Comparison of ENCODE assay signal across 8 cellular contexts in the genomic region with DNA sequence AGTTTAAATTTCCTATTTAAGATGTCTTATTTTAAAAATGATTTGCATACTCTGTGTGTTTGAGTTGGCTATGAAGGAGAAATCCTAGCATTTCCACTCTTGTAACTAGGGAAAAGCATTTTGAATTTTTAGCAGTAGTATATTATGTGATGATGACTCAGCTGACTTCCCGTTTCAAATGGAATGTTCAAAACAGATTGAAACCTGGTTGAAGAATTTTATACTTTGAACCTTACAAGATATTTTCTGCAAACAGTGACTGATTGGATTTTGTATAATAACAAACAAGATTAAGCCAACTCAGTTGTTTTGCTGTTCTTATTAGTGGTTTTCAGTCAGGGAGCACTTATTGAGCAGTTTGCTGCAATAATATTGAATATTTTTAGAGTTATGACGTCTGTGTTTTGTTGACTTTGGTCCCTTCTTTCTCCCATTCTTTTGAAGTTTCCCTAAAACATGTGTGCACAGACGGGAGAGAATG. TPM values are rescaled to one million over a fixed set of nuclear protein-coding genes. Genes with fewer than 3 reads are reported as not detected.
DNase-seq lines count a peak whose midpoint lies in the region; ATAC-seq and TF ChIP-seq lines count a peak whose summit lies in the region.

No MANE protein-coding gene starts in this region.

- H3K4me2 ChIP-seq in osteoblast (ENCODE audit: insufficient read depth, low read length): peak overlapping the region; percentile 76

- no peak overlapping the region for H2AFZ ChIP-seq in osteoblast (ENCODE audit: low read length)

- BruUV-seq in Panc1 (replicated peaks; lab: Mats Ljungman, UMichigan): no TSS peak

- H3K27ac ChIP-seq in Panc1 (ENCODE audit: low read length) (peak overlapping the region; percentile 58), esophagus muscularis mucosa (replicated peaks in 1 of 4) (peak overlapping the region; percentile 91 to 94 (median 94)), osteoblast (ENCODE audit: low read depth, low read length) (peak overlapping the region; percentile 71)

- in situ Hi-C loops in Panc1 (cut with HindIII; ENCODE audit: low pct_unique_long_range_greater_than_20kb, low sequenced_read_pairs): no loop called here

- TF ChIP-seq CTCF in Panc1 (IDR thresholded peaks at IDR 0.05) (no peak), esophagus muscularis mucosa (IDR thresholded peaks at IDR 0.05) (no peak), osteoblast (IDR thresholded peaks at IDR 0.05; ENCODE audit: extremely low read depth, low read depth, low read length) (no peak)

- H3K4me3 ChIP-seq in Panc1 (ENCODE audit: low read depth in 2 of 2, low read length in 2 of 2) (no peak overlapping the region), esophagus muscularis mucosa (peak overlapping the region in 3 of 4 donors; percentile 16 to 28 (median 17)), osteoblast (ENCODE audit: insufficient read depth, low read length) (peak overlapping the region; percentile 25)

- CTCF ChIA-PET in Panc1 (lab: Charles Lee): interaction anchor here (0.5 to 0.6 kb wide), 2 partner anchors 36 to 394 kb away, joined by 5 to 7 read pairs; no protein-coding TSS in a partner anchor

- ATAC-seq in Panc1: peak; percentile 42; the same call in 1 of the 2 replicates
- no peak for ATAC-seq in HG02870 (IDR thresholded peaks at IDR 0.05; ENCODE audit: unreplicated experiment)

- H3K36me3 ChIP-seq in Panc1 (ENCODE audit: control insufficient read depth, insufficient read depth, low read length) (no peaks in the 10 kb centered on the region), esophagus muscularis mucosa (peaks cover 0 to 8% (median 7%) of the 10 kb centered on the region in 4 donors), osteoblast (ENCODE audit: insufficient read depth, low read length) (peaks cover 18% of the 10 kb centered on the region)

- no peak for TF ChIP-seq EP300 in esophagus muscularis mucosa (IDR thresholded peaks at IDR 0.05)

- DNase-seq in Ammon's horn (ENCODE audit: low spot score) (peak; percentile 13), Panc1 (ENCODE audit: low read depth, low spot score) (no peak), esophagus muscularis mucosa (ENCODE audit: extremely low spot score) (no peak), osteoblast (ENCODE audit: insufficient read length, low spot score, missing footprints) (peak; percentile 65), ureter (ENCODE audit: low spot score) (no peak), NCI-H2171 (lab: John Stamatoyannopoulos, UW) (no peak), NCI-H345 (lab: John Stamatoyannopoulos, UW) (no peak)

- intact Hi-C loops in Panc1 (cut with micrococcal nuclease; ENCODE audit: unreplicated experiment) (loop anchor here (10.0 kb wide), 1 partner anchor 153 kb away; no protein-coding TSS in a partner anchor), esophagus muscularis mucosa (cut with DNase I) (loop anchor here (5.0 to 10.0 kb wide), 2 partner anchors 40 to 73 kb away; no protein-coding TSS in a partner anchor)

- H3K9me3 ChIP-seq in Panc1 (ENCODE audit: control insufficient read depth, insufficient read depth, low read depth, low read length): no peaks in the 10 kb centered on the region
- no peaks in the 10 kb centered on the region for H3K9me3 ChIP-seq in esophagus muscularis mucosa
- no peaks in the 10 kb centered on the region for H3K9me3 ChIP-seq in osteoblast (ENCODE audit: low read depth, low read length)

- H3K27me3 ChIP-seq in Panc1 (ENCODE audit: control insufficient read depth, insufficient read depth, low read length): no peaks in the 10 kb centered on the region
- H3K27me3 ChIP-seq in esophagus muscularis mucosa: no peaks in the 10 kb centered on the region
- no peaks in the 10 kb centered on the region for H3K27me3 ChIP-seq in osteoblast (ENCODE audit: insufficient read depth, low read length)

- H4K20me1 ChIP-seq in osteoblast (ENCODE audit: insufficient read depth, low read length): peaks cover 78% of the 10 kb centered on the region

- TF ChIP-seq POLR2A in esophagus muscularis mucosa (IDR thresholded peaks at IDR 0.05; ENCODE audit: low read depth): no peak

- 8% methylated on average over 3 of the region's 3 CpGs for WGBS in esophagus muscularis mucosa

- peaks cover 95% of the 10 kb centered on the region for H3K79me2 ChIP-seq in osteoblast (ENCODE audit: insufficient read depth, low read length)

- H3K4me1 ChIP-seq in Panc1 (ENCODE audit: control insufficient read depth, insufficient read depth, low read length) (peaks cover 51% of the 10 kb centered on the region), esophagus muscularis mucosa (peaks cover 92 to 100% (median 99%) of the 10 kb centered on the region in 4 donors), osteoblast (ENCODE audit: insufficient read depth, low read length) (peaks cover 35% of the 10 kb centered on the region)

- POLR2A ChIA-PET in Panc1 (lab: Charles Lee): no interaction called here

RNA-seq across cellular contexts. Expression of a gene that starts 8.0 kb away (rescaled TPM):
- total RNA-seq in Panc1 (2021; ENCODE audit: unreplicated experiment) (53.6 TPM), esophagus muscularis mucosa (10 to 100 TPM; 44.1 to 50.7 (median 46.4) TPM), osteoblast (38.0 and 40.7 TPM in 2 replicates), ureter (109 TPM)
- 36.2 TPM for polyA plus RNA-seq in Panc1 (2012; ENCODE audit: insufficient read length)

Comparison
In these comparisons a context has a peak if more than half of its experiments do, and no peak if none do; other contexts are left out.
1. DNase-seq: peak in Ammon's horn (single experiment) and osteoblast (single experiment); none in Panc1 (single experiment), esophagus muscularis mucosa (single experiment), ureter (single experiment), NCI-H2171 (single experiment) and NCI-H345 (single experiment).
2. H3K4me3 ChIP-seq: peak in esophagus muscularis mucosa (3 of 4) and osteoblast (single experiment); none in Panc1 (0 of 2).
3. Peak in every context shown above with its lines, with median percentiles within 50 percentile points of each other: H3K27ac ChIP-seq.